ENCODE assay signal across 29 cellular contexts in genomic region chr15:77727635-77728311, GRCh38.
"Had no signal": no experiment of that assay in that cellular context is flagged by ENCODE, and none has a peak within 500 bp of the region (broad histone marks: within the 10 kb centered on the region; RNA-seq: fewer than 3 reads in every experiment).

No MANE protein-coding gene starts in this region.

- H3K4me3 ChIP-seq: colonic mucosa, esophagus muscularis mucosa, gastroesophageal sphincter, heart left ventricle, hepatocyte, left ventricle myocardium inferior, lower lobe of right lung, right atrium auricular region, sigmoid colon, stomach, thyroid gland, vagina had no signal

- H3K9ac ChIP-seq: parathyroid adenoma had no signal

- H3K36me3 ChIP-seq: colonic mucosa, esophagus muscularis mucosa, gastroesophageal sphincter, heart left ventricle, left ventricle myocardium inferior, lower lobe of right lung, neutrophil, right atrium auricular region, sigmoid colon, stomach, thyroid gland, vagina had no signal

- H3K9me3 Mint-ChIP-seq: dendritic cell treated with granulocyte-macrophage colony-stimulating factor and Interleukin-4, amounts not matched to agents 40 ng/mL and 50 ng/mL, for 4 days; naive thymus-derived CD8-positive, alpha-beta T cell; nephron progenitor cell; stimulated activated effector memory CD8-positive, alpha-beta T cell treated with anti-CD3 and anti-CD28 coated beads, Interleukin-12 subunit alpha, Interleukin-12 subunit beta, amount 100 ng/mL, for 72 hours had no signal

- H3K79me2 ChIP-seq: hepatocyte, parathyroid adenoma had no signal

- H3K4me1 Mint-ChIP-seq: naive thymus-derived CD8-positive, alpha-beta T cell; stimulated activated effector memory CD8-positive, alpha-beta T cell treated with anti-CD3 and anti-CD28 coated beads, Interleukin-12 subunit alpha, Interleukin-12 subunit beta, amount 100 ng/mL, for 72 hours had no signal

- H3K4me1 ChIP-seq: colonic mucosa, esophagus muscularis mucosa, foreskin keratinocyte, gastroesophageal sphincter, lower lobe of right lung, parathyroid adenoma, right atrium auricular region, sigmoid colon, stomach, thyroid gland, vagina had no signal

- ATAC-seq: foreskin keratinocyte; gastroesophageal sphincter; heart left ventricle; left colon; lower lobe of right lung; naive thymus-derived CD8-positive, alpha-beta T cell; stimulated activated effector memory CD8-positive, alpha-beta T cell treated with anti-CD3 and anti-CD28 coated beads, Interleukin-12 subunit alpha, Interleukin-12 subunit beta, amount 100 ng/mL, for 72 hours had no signal

- H3K27me3 Mint-ChIP-seq: progenitor cell of endocrine pancreas had no signal

- DNase-seq: colonic mucosa; effector memory CD4-positive, alpha-beta T cell; foreskin keratinocyte; heart left ventricle; kidney glomerular epithelial cell; left colon; left ventricle myocardium inferior; lower lobe of right lung; naive thymus-derived CD8-positive, alpha-beta T cell; nephron progenitor cell; sigmoid colon; stimulated activated CD4-positive, alpha-beta T cell treated with anti-CD3 and anti-CD28 coated beads, Interleukin-2, amount 100 ng/mL, for 24 hours; stimulated activated CD4-positive, alpha-beta T cell treated with anti-CD3 and anti-CD28 coated beads, Interleukin-4, amount 100 ng/mL, for 24 hours; stimulated activated naive CD4-positive, alpha-beta T cell treated with Interleukin-2 at 50 U/mL for 16 hours; stomach; thyroid gland; trophoblast cell had no signal

- H3K4me2 ChIP-seq: hepatocyte had no signal

- H2AFZ ChIP-seq: hepatocyte, parathyroid adenoma had no signal

- H3K27ac ChIP-seq: colonic mucosa, esophagus muscularis mucosa, foreskin keratinocyte, gastroesophageal sphincter, heart left ventricle, hepatocyte, left ventricle myocardium inferior, lower lobe of right lung, neutrophil, parathyroid adenoma, right atrium auricular region, sigmoid colon, stomach, thyroid gland, vagina had no signal

- H3K27me3 ChIP-seq: colonic mucosa, hepatocyte, right atrium auricular region, thyroid gland, vagina had no signal

- H3K4me3 Mint-ChIP-seq: dendritic cell treated with granulocyte-macrophage colony-stimulating factor and Interleukin-4, amounts not matched to agents 40 ng/mL and 50 ng/mL, for 4 days; naive thymus-derived CD8-positive, alpha-beta T cell; nephron progenitor cell; stimulated activated effector memory CD8-positive, alpha-beta T cell treated with anti-CD3 and anti-CD28 coated beads, Interleukin-12 subunit alpha, Interleukin-12 subunit beta, amount 100 ng/mL, for 72 hours had no signal

- H3K36me3 Mint-ChIP-seq: naive thymus-derived CD8-positive, alpha-beta T cell; stimulated activated effector memory CD8-positive, alpha-beta T cell treated with anti-CD3 and anti-CD28 coated beads, Interleukin-12 subunit alpha, Interleukin-12 subunit beta, amount 100 ng/mL, for 72 hours had no signal

- H3K27ac Mint-ChIP-seq: dendritic cell treated with granulocyte-macrophage colony-stimulating factor and Interleukin-4, amounts not matched to agents 40 ng/mL and 50 ng/mL, for 4 days; naive thymus-derived CD8-positive, alpha-beta T cell; nephron progenitor cell; progenitor cell of endocrine pancreas; stimulated activated effector memory CD8-positive, alpha-beta T cell treated with anti-CD3 and anti-CD28 coated beads, Interleukin-12 subunit alpha, Interleukin-12 subunit beta, amount 100 ng/mL, for 72 hours had no signal

- FAIRE-seq: endothelial cell of umbilical vein, islet of Langerhans had no signal

- H3K9me3 ChIP-seq: colonic mucosa, esophagus muscularis mucosa, gastroesophageal sphincter, heart left ventricle, left ventricle myocardium inferior, lower lobe of right lung, neutrophil, right atrium auricular region, sigmoid colon, stomach, thyroid gland, vagina had no signal
